Comparison of ENCODE assay signal across 1 cellular context in the genomic region with DNA sequence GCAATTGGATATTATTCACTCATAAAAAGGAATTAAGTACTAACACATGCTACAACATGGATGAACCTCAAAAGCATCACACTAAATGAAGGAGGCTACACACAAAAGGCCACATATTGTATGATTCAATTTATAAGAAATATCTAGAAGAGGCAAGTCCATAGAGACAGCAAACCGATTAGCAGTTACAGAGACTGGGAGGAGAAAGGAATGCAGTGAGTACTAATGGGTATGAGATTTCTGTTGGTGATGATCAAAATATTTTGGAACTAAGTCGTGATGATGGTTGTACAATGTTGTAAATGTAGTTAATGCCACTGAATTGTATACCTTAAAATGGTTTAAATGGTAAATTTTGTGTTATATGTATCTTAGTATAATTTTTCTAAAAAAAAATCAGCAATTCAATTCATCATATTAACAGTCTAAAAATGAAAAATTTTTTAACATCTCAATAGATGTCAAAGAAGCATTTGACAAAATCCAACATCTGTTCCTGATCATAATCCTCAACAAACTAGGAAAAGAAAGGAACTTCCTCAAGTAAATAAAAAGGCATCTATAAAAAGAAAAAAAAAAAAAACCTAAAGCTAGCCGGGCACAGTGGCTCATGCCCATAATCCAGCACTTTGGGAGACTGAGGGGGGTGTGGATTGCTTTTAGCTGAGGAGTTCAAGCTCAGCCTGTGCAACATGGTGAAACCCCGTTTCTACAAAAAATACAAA.
TF ChIP-seq lines count a peak whose summit lies in the region.

No MANE protein-coding gene starts in this region.

TF ChIP-seq in HCT116, 20 proteins besides CTCF, POLR2A, EP300 and RAD21 (continued from another document):
- TF ChIP-seq, protein P1, sequence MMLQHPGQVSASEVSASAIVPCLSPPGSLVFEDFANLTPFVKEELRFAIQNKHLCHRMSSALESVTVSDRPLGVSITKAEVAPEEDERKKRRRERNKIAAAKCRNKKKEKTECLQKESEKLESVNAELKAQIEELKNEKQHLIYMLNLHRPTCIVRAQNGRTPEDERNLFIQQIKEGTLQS (IDR thresholded peaks at IDR 0.05): no peak
- TF ChIP-seq EGR1 (IDR thresholded peaks at IDR 0.05; ENCODE audit: low read depth) (no peak), ELF1 (IDR thresholded peaks at IDR 0.05; ENCODE audit: borderline replicate concordance, low read depth) (no peak)
- TF ChIP-seq, protein P2, sequence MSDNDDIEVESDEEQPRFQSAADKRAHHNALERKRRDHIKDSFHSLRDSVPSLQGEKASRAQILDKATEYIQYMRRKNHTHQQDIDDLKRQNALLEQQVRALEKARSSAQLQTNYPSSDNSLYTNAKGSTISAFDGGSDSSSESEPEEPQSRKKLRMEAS (IDR thresholded peaks at IDR 0.05): no peak
